Comparison of ENCODE assay signal across 2 cellular contexts in the genomic region with DNA sequence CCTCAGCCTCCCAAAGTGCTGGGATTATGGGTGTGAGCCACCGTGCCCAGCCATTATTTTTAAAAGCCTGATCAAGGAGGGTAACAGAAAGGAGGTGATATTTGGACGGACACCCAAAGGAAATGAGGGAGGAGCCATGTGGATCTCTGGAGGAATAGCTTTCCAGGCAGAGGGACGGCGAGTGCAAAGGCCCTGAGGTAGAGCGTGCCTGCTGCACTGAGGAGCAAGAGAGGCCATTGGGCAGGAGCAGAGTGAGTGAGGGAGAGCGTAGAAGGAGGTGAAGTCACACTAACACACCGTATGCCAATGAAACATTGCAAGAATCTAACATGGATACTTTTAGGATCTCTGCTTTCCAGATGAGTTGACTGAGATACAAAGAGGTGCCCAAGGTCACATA.
TF ChIP-seq lines count a peak whose summit lies in the region.

No MANE protein-coding gene starts in this region.

TF ChIP-seq in HepG2, 621 proteins besides CTCF, POLR2A, EP300 and RAD21:
- no peak for TF ChIP-seq HNRNPH1 (optimal IDR thresholded peaks at IDR 0.05; ENCODE audit: low read depth, low read length)
- TF ChIP-seq NBN (conservative IDR thresholded peaks at IDR 0.05) = 0 out of 2 replicates have a peak, but pooled peaks have one; percentile 19
- no peak for TF ChIP-seq SP140L (CRISPR knock-in tag; IDR thresholded peaks at IDR 0.05; ENCODE audit: borderline replicate concordance)
- TF ChIP-seq RBAK (CRISPR knock-in tag; IDR thresholded peaks at IDR 0.05) = no peak
- no peak for TF ChIP-seq SP4 (CRISPR knock-in tag; IDR thresholded peaks at IDR 0.05)
- no peak for TF ChIP-seq ZNF501 (CRISPR knock-in tag; IDR thresholded peaks at IDR 0.05)

TF ChIP-seq in K562, 482 proteins besides CTCF, POLR2A, EP300 and RAD21:
- TF ChIP-seq RBM25 (IDR thresholded peaks at IDR 0.05; ENCODE audit: low read depth, low read length, severe bottlenecking) (peak; percentile 42), SAP30 (IDR thresholded peaks at IDR 0.05; ENCODE audit: borderline replicate concordance, insufficient read depth, low read depth, low read length, poor library complexity, severe bottlenecking) (no peak)
